In genomic region chr1:145156891-145157610, GRCh38 we compare ENCODE assay signal across 8 cellular contexts.
DNase-seq lines count a peak whose midpoint lies in the region; ATAC-seq, FAIRE-seq and TF ChIP-seq lines count a peak whose summit lies in the region.
"Not testable (repeated sequence)": the region's sequence is repeated elsewhere in the genome, so short reads cannot be mapped to it uniquely, and the experiment has no call there.

No MANE protein-coding gene starts in this region.

- not testable (repeated sequence) for H3K56ac ChIP-seq in H1 (replicated peaks; ENCODE audit: insufficient read length, low read depth, low read length)

- peak overlapping the region; percentile 57; the same call in 1 of the 2 replicates for H2AFZ ChIP-seq in KMS-11 (ENCODE audit: low read depth)
- H2AFZ ChIP-seq in H1 (ENCODE audit: low read length), result not testable (repeated sequence)

- H2BK15ac ChIP-seq in H1 (ENCODE audit: low read length), result not testable (repeated sequence)

- intact Hi-C loops in vagina (cut with DNase I), result not testable (repeated sequence)

- peak overlapping the region; percentile 98 for H3K27ac Mint-ChIP-seq in activated T-cell treated with anti-CD3 and anti-CD28 coated beads, Interleukin-2, amount 50 U/mL, for 72 hours

- not testable (repeated sequence) for H3K9me3 Mint-ChIP-seq in activated T-cell treated with anti-CD3 and anti-CD28 coated beads, Interleukin-2, amount 50 U/mL, for 72 hours

- CTCF ChIA-PET in H1 (lab: Charles Lee; ENCODE audit: partially characterized antibody), result not testable (repeated sequence)

- ATAC-seq in GM18498 (IDR thresholded peaks at IDR 0.05; ENCODE audit: unreplicated experiment), result peak; percentile 45
- peak in 1 of 2 donors; percentile 36 for ATAC-seq in activated T-cell treated with anti-CD3 and anti-CD28 coated beads, Interleukin-2, amount 50 U/mL, for 72 hours (replicated peaks in 1 of 2)

- H4K5ac ChIP-seq in H1 (ENCODE audit: insufficient read length, low read depth, low read length), result not testable (repeated sequence)

- not testable (repeated sequence) for H2BK20ac ChIP-seq in H1 (ENCODE audit: low read length)

- peak overlapping the region; percentile 69 to 81 for H3K4me3 Mint-ChIP-seq in activated T-cell treated with anti-CD3 and anti-CD28 coated beads, Interleukin-2, amount 50 U/mL, for 72 hours

- not testable (repeated sequence) for H3K36me3 Mint-ChIP-seq in activated T-cell treated with anti-CD3 and anti-CD28 coated beads, Interleukin-2, amount 50 U/mL, for 72 hours (ENCODE audit: insufficient read depth in 2 of 2)

- not testable (repeated sequence) for H4K20me1 ChIP-seq in KMS-11 (ENCODE audit: insufficient read depth); H1 (replicated peaks in 1 of 2; ENCODE audit: control insufficient read depth in 1 of 2, insufficient read depth in 2 of 2, low read length in 2 of 2)

- H2BK120ac ChIP-seq in H1 (replicated peaks; ENCODE audit: low read depth, low read length), result not testable (repeated sequence)

- H3K9me3 ChIP-seq in SJCRH30 (replicated peaks); H1 (ENCODE audit: insufficient read depth in 2 of 2, low read depth in 1 of 2, low read length in 1 of 2); vagina: not testable (repeated sequence)

- not testable (repeated sequence) for H3K18ac ChIP-seq in H1 (ENCODE audit: extremely low read depth, low read length)

- not testable (repeated sequence) for H3K14ac ChIP-seq in H1 (ENCODE audit: insufficient read length)

- TF ChIP-seq RAD21 in H1 (IDR thresholded peaks at IDR 0.05 in 1 of 2, conservative IDR thresholded peaks at IDR 0.05 in 1 of 2; ENCODE audit: low read depth in 2 of 2, low read length in 2 of 2), result not testable (repeated sequence)

- POLR2A ChIA-PET in H1 (lab: Charles Lee; ENCODE audit: partially characterized antibody), result not testable (repeated sequence)

- TF ChIP-seq CTCF in KMS-11 (conservative IDR thresholded peaks at IDR 0.05; ENCODE audit: low read depth, low read length); H1 (IDR thresholded peaks at IDR 0.05; ENCODE audit: control extremely low read depth in 1 of 3, insufficient read depth in 1 of 3, low read depth in 1 of 3, low read length in 3 of 3); retinal pigment epithelial cell (conservative IDR thresholded peaks at IDR 0.05; ENCODE audit: low read depth, low read length); vagina (IDR thresholded peaks at IDR 0.05): not testable (repeated sequence)

- FAIRE-seq in H1 (lab: Jason Lieb, UNC), result not testable (repeated sequence)

- H3K23me2 ChIP-seq in H1 (ENCODE audit: low read depth, low read length), result not testable (repeated sequence)

- H3K4ac ChIP-seq in H1 (replicated peaks; ENCODE audit: insufficient read length, low read depth, low read length), result not testable (repeated sequence)

- WGBS in H1 (ENCODE audit: extremely low coverage in 1 of 2, insufficient coverage in 1 of 2, insufficient read length in 1 of 2, insufficient replicate concordance in 2 of 2, low coverage in 1 of 2, low lambda C conversion rate in 2 of 2, missing lambda C conversion rate in 1 of 2), 2 experiments, result 1% methylated on average over 21 of the region's 26 CpGs; no CpG with 5 or more reads in 1 of the 2 experiments

- H3K4me3 ChIP-seq in KMS-11 (IDR thresholded peaks at IDR 0.05; ENCODE audit: insufficient read depth, low read depth, low read length), result not testable (repeated sequence)
- peak overlapping the region; percentile 71 for H3K4me3 ChIP-seq in SJCRH30
- H3K4me3 ChIP-seq in H1 (ENCODE audit: extremely low read depth in 1 of 4, insufficient read depth in 2 of 4, low read depth in 3 of 4, low read length in 4 of 4), result peak overlapping the region; percentile 43 to 62 (median 55)
- H3K4me3 ChIP-seq in retinal pigment epithelial cell (ENCODE audit: low read length), result peak overlapping the region; percentile 43
- H3K4me3 ChIP-seq in vagina, result peak overlapping the region; percentile 22 to 29

- H3K27me3 ChIP-seq in KMS-11 (ENCODE audit: insufficient read depth, low read depth); SJCRH30; H1 (replicated peaks in 1 of 4; ENCODE audit: control insufficient read depth in 3 of 4, extremely low read depth in 1 of 4, insufficient read depth in 3 of 4, low read length in 3 of 4); vagina: not testable (repeated sequence)

- not testable (repeated sequence) for H3K27me3 Mint-ChIP-seq in activated T-cell treated with anti-CD3 and anti-CD28 coated beads, Interleukin-2, amount 50 U/mL, for 72 hours (ENCODE audit: low read depth)

- H3K27ac ChIP-seq in KMS-11; SJCRH30; H1 (ENCODE audit: low read depth, low read length); vagina: not testable (repeated sequence)

- H3K4me2 ChIP-seq in KMS-11, result peak overlapping the region; percentile 29; the same call in 1 of the 2 replicates
- H3K4me2 ChIP-seq in H1 (ENCODE audit: insufficient read depth in 1 of 2, low read depth in 2 of 2, low read length in 2 of 2), result peak overlapping the region; percentile 60 to 72

- H3K23ac ChIP-seq in H1 (ENCODE audit: insufficient read length), result not testable (repeated sequence)

- H3K4me1 ChIP-seq in KMS-11 (ENCODE audit: low read depth, poor library complexity, severe bottlenecking); SJCRH30; H1 (replicated peaks in 1 of 4; ENCODE audit: control insufficient read depth in 3 of 4, insufficient read depth in 4 of 4, low read length in 3 of 4); vagina: not testable (repeated sequence)

- not testable (repeated sequence) for TF ChIP-seq EP300 in H1 (IDR thresholded peaks at IDR 0.05; ENCODE audit: borderline replicate concordance in 1 of 2, low read depth in 2 of 2, low read length in 2 of 2)

- H3K36me3 ChIP-seq in KMS-11 (ENCODE audit: insufficient read depth); SJCRH30; H1 (ENCODE audit: control insufficient read depth in 2 of 4, insufficient read depth in 4 of 4, low read length in 3 of 4); vagina: not testable (repeated sequence)

- peak overlapping the region; percentile 16; the same call in 1 of the 2 replicates for H3K9ac ChIP-seq in KMS-11
- H3K9ac ChIP-seq in H1 (replicated peaks in 1 of 4; ENCODE audit: extremely low read depth in 1 of 4, low read depth in 3 of 4, low read length in 3 of 4), result not testable (repeated sequence)

- not testable (repeated sequence) for H4K91ac ChIP-seq in H1 (replicated peaks; ENCODE audit: insufficient read length, low read length)

- peak; percentile 39 to 78 for DNase-seq in SJCRH30
- DNase-seq in activated T-cell treated with anti-CD3 and anti-CD28 coated beads, Interleukin-2, amount 50 U/mL, for 72 hours, result peak; percentile 39 to 42
- DNase-seq in H1 (ENCODE audit: low read depth in 1 of 2, low spot score in 2 of 2), result peak; percentile 10 to 68
- peak; percentile 61 for DNase-seq in islet precursor cell
- DNase-seq in retinal pigment epithelial cell (ENCODE audit: low read depth); vagina (ENCODE audit: extremely low spot score in 2 of 2): not testable (repeated sequence)

- H4K8ac ChIP-seq in H1 (ENCODE audit: extremely low read depth, insufficient read depth, low read length), result not testable (repeated sequence)

- H3K79me2 ChIP-seq in KMS-11 (ENCODE audit: insufficient read depth, low read depth); H1 (ENCODE audit: control insufficient read depth in 1 of 2, insufficient read depth in 2 of 2, low read length in 2 of 2): not testable (repeated sequence)

- H2AK5ac ChIP-seq in H1 (ENCODE audit: low read depth, low read length), result not testable (repeated sequence)

- H2BK5ac ChIP-seq in H1 (ENCODE audit: low read depth, low read length), result not testable (repeated sequence)

- not testable (repeated sequence) for TF ChIP-seq POLR2A in H1 (IDR thresholded peaks at IDR 0.05; ENCODE audit: control extremely low read depth in 1 of 2, low read depth in 2 of 2, low read length in 2 of 2); vagina (IDR thresholded peaks at IDR 0.05)

- H2BK12ac ChIP-seq in H1 (ENCODE audit: low read depth, low read length), result not testable (repeated sequence)

- H3K79me1 ChIP-seq in H1 (ENCODE audit: low read depth, low read length), result not testable (repeated sequence)

- not testable (repeated sequence) for H3K4me1 Mint-ChIP-seq in activated T-cell treated with anti-CD3 and anti-CD28 coated beads, Interleukin-2, amount 50 U/mL, for 72 hours (ENCODE audit: low read depth)

TF ChIP-seq in H1, 55 proteins besides CTCF, POLR2A, EP300 and RAD21:
- TF ChIP-seq RBBP5 (IDR thresholded peaks at IDR 0.05; ENCODE audit: borderline replicate concordance, low read depth, low read length) (0 out of 2 replicates have a peak, but pooled peaks have one; percentile 39), TBP (IDR thresholded peaks at IDR 0.05; ENCODE audit: low read depth, low read length) (peak; percentile 96)
